Comparison of ENCODE assay signal across 1 cellular context in the genomic region with DNA sequence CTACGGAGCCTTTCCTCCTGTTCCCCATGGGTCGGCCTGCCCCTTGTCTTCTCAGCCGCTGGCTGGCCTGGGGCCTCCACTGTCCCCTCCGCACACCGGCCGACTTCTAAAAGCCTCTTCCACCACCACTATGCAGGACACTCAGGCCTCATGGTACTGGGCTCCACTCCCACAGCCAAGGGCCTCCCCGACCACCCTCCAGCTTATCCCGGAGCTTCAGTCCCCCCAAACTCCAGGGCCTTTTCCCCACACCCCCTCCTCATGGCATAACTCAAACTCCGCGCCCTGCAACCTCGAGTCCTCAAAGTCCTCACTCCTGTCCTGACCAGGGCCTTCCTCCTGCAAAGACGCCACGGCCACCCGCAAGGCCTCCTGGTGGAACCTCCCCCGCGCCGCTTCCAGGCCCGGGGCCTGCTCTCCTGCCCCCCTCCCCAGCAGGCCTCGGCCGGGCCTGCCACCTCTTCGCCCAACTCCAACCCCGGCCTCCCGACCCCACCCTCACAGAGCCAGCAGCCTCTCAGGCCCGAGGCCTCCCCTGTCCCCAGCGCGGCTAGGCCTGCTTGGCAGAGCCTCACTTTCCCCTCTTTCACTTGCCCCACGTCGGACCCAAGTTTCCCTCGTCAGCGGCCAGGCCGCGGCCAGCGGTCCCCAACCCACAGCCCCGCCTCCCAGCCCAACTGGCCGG.
TF ChIP-seq lines count a peak whose summit lies in the region.

No MANE protein-coding gene starts in this region.

TF ChIP-seq in K562, 482 proteins besides CTCF, POLR2A, EP300 and RAD21 (continued from another document and continues in another):
- TF ChIP-seq, protein P1, sequence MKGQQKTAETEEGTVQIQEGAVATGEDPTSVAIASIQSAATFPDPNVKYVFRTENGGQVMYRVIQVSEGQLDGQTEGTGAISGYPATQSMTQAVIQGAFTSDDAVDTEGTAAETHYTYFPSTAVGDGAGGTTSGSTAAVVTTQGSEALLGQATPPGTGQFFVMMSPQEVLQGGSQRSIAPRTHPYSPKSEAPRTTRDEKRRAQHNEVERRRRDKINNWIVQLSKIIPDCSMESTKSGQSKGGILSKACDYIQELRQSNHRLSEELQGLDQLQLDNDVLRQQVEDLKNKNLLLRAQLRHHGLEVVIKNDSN (CRISPR knock-in tag; IDR thresholded peaks at IDR 0.05) = no peak; the same call in 1 of the 2 replicates
- TF ChIP-seq SAFB2 (IDR thresholded peaks at IDR 0.05; ENCODE audit: borderline replicate concordance, low read depth, low read length, severe bottlenecking) (no peak), GATAD2A (IDR thresholded peaks at IDR 0.05) (0 out of 2 replicates have a peak, but pooled peaks have one; percentile 2), TAF9B (IDR thresholded peaks at IDR 0.05; ENCODE audit: partially characterized antibody) (no peak), KDM2B (CRISPR knock-in tag; IDR thresholded peaks at IDR 0.05) (no peak), PTTG1 (tag; IDR thresholded peaks at IDR 0.05; ENCODE audit: low read depth) (no peak), GATAD2B (IDR thresholded peaks at IDR 0.05; ENCODE audit: borderline replicate concordance) (no peak), ZZZ3 (IDR thresholded peaks at IDR 0.05) (peak; percentile 88), TGIF2 (CRISPR knock-in tag; IDR thresholded peaks at IDR 0.05) (no peak), DNMT1 (IDR thresholded peaks at IDR 0.05) (no peak), POLR3A (IDR thresholded peaks at IDR 0.05; ENCODE audit: borderline replicate concordance, extremely low read depth, insufficient read depth, insufficient read length) (no peak), MXI1 (IDR thresholded peaks at IDR 0.05; ENCODE audit: low read depth, low read length) (no peak), CBX8 (IDR thresholded peaks at IDR 0.05; ENCODE audit: borderline replicate concordance, extremely low read depth, low read depth, low read length, poor library complexity, severe bottlenecking) (no peak), MCM7 (IDR thresholded peaks at IDR 0.05) (no peak), TAF7 (tag; IDR thresholded peaks at IDR 0.05) (no peak), CGGBP1 (CRISPR knock-in tag; IDR thresholded peaks at IDR 0.05) (no peak), TAF15 (IDR thresholded peaks at IDR 0.05; ENCODE audit: low read depth, low read length) (no peak), CCAR2 (IDR thresholded peaks at IDR 0.05; ENCODE audit: low read depth, low read length) (no peak), ZNF143 (CRISPR knock-in tag; IDR thresholded peaks at IDR 0.05) (no peak), ZC3H11A (IDR thresholded peaks at IDR 0.05; ENCODE audit: low read depth, low read length) (no peak), YY1 (IDR thresholded peaks at IDR 0.05; ENCODE audit: borderline replicate concordance in 1 of 3, control insufficient read depth in 1 of 3, extremely low read depth in 1 of 3, insufficient read depth in 3 of 3, insufficient read length in 1 of 3, insufficient replicate concordance in 2 of 3, low read depth in 1 of 3, low read length in 2 of 3) (no peak), ESRRB (CRISPR knock-in tag; IDR thresholded peaks at IDR 0.05; ENCODE audit: borderline replicate concordance) (no peak), GABPB2 (CRISPR knock-in tag; conservative IDR thresholded peaks at IDR 0.05) (no peak), CBX2 (IDR thresholded peaks at IDR 0.05; ENCODE audit: insufficient read depth, low read length, poor library complexity, severe bottlenecking) (no peak), ELF4 (CRISPR knock-in tag; IDR thresholded peaks at IDR 0.05) (no peak), ASH1L (IDR thresholded peaks at IDR 0.05; ENCODE audit: borderline replicate concordance, low read depth, partially characterized antibody) (no peak), BMI1 (IDR thresholded peaks at IDR 0.05; ENCODE audit: low read length) (no peak), YBX1 (IDR thresholded peaks at IDR 0.05) (no peak), PURB (CRISPR knock-in tag; IDR thresholded peaks at IDR 0.05; ENCODE audit: low read depth) (no peak), CUX1 (CRISPR knock-in tag; IDR thresholded peaks at IDR 0.05) (no peak), NR2F6 (CRISPR knock-in tag; IDR thresholded peaks at IDR 0.05) (no peak), ATF1 (CRISPR knock-in tag; IDR thresholded peaks at IDR 0.05) (no peak), ATF1 (tag; IDR thresholded peaks at IDR 0.05) (no peak; the same call in 1 of the 2 replicates), AFF1 (IDR thresholded peaks at IDR 0.05; ENCODE audit: low read depth in 1 of 2, partially characterized antibody in 2 of 2) (peak in 1 of 2 experiments; percentile 31), NFE2 (IDR thresholded peaks at IDR 0.05; ENCODE audit: low read depth) (no peak), SMC3 (conservative IDR thresholded peaks at IDR 0.05; ENCODE audit: insufficient read depth, low read depth, low read length) (no peak), E2F6 (IDR thresholded peaks at IDR 0.05; ENCODE audit: borderline replicate concordance in 1 of 2, extremely low read depth in 1 of 2, insufficient read depth in 1 of 2, insufficient read length in 1 of 2, low read depth in 1 of 2, low read length in 1 of 2, poor library complexity in 1 of 2, severe bottlenecking in 1 of 2) (peak in 1 of 2 experiments; percentile 57), PTBP1 (IDR thresholded peaks at IDR 0.05; ENCODE audit: low read depth, low read length) (no peak)
- TF ChIP-seq, protein P2, sequence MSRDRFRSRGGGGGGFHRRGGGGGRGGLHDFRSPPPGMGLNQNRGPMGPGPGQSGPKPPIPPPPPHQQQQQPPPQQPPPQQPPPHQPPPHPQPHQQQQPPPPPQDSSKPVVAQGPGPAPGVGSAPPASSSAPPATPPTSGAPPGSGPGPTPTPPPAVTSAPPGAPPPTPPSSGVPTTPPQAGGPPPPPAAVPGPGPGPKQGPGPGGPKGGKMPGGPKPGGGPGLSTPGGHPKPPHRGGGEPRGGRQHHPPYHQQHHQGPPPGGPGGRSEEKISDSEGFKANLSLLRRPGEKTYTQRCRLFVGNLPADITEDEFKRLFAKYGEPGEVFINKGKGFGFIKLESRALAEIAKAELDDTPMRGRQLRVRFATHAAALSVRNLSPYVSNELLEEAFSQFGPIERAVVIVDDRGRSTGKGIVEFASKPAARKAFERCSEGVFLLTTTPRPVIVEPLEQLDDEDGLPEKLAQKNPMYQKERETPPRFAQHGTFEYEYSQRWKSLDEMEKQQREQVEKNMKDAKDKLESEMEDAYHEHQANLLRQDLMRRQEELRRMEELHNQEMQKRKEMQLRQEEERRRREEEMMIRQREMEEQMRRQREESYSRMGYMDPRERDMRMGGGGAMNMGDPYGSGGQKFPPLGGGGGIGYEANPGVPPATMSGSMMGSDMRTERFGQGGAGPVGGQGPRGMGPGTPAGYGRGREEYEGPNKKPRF (IDR thresholded peaks at IDR 0.05; ENCODE audit: low read depth, low read length) = no peak
- TF ChIP-seq, protein P3, sequence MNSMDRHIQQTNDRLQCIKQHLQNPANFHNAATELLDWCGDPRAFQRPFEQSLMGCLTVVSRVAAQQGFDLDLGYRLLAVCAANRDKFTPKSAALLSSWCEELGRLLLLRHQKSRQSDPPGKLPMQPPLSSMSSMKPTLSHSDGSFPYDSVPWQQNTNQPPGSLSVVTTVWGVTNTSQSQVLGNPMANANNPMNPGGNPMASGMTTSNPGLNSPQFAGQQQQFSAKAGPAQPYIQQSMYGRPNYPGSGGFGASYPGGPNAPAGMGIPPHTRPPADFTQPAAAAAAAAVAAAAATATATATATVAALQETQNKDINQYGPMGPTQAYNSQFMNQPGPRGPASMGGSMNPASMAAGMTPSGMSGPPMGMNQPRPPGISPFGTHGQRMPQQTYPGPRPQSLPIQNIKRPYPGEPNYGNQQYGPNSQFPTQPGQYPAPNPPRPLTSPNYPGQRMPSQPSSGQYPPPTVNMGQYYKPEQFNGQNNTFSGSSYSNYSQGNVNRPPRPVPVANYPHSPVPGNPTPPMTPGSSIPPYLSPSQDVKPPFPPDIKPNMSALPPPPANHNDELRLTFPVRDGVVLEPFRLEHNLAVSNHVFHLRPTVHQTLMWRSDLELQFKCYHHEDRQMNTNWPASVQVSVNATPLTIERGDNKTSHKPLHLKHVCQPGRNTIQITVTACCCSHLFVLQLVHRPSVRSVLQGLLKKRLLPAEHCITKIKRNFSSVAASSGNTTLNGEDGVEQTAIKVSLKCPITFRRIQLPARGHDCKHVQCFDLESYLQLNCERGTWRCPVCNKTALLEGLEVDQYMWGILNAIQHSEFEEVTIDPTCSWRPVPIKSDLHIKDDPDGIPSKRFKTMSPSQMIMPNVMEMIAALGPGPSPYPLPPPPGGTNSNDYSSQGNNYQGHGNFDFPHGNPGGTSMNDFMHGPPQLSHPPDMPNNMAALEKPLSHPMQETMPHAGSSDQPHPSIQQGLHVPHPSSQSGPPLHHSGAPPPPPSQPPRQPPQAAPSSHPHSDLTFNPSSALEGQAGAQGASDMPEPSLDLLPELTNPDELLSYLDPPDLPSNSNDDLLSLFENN (IDR thresholded peaks at IDR 0.05; ENCODE audit: low read depth in 2 of 2, low read length in 2 of 2) = no peak
- TF ChIP-seq, protein P4, sequence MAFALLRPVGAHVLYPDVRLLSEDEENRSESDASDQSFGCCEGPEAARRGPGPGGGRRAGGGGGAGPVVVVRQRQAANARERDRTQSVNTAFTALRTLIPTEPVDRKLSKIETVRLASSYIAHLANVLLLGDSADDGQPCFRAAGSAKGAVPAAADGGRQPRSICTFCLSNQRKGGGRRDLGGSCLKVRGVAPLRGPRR (CRISPR knock-in tag; IDR thresholded peaks at IDR 0.05) = no peak
